In the genomic region with DNA sequence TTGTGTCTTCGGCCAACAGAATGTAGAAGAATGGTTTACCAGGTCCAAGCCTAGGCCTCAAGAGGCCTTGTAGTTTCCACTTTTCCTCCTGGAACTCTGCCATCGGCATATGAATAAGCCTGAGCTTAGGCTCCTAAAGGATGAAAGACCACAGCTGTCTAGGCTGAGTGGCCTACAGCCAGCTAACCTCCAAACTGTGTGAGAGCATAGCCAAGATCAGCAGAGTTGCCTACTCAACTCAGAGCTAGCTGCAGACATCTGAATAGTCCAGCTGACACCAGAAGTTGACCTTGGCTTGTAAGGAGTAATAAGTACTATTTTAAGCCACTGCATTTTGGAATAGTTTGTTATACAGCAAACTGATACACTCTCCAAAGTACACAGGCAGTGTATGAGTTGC, we compare ENCODE assay signal across 2 cellular contexts.
A peak's percentile ranks its signal among the peaks of the same experiment; 100 is the strongest.
TF ChIP-seq lines count a peak whose summit lies in the region.

No MANE protein-coding gene starts in this region.

TF ChIP-seq in liver, 16 proteins besides CTCF, POLR2A, EP300 and RAD21:
- TF ChIP-seq, protein P1, sequence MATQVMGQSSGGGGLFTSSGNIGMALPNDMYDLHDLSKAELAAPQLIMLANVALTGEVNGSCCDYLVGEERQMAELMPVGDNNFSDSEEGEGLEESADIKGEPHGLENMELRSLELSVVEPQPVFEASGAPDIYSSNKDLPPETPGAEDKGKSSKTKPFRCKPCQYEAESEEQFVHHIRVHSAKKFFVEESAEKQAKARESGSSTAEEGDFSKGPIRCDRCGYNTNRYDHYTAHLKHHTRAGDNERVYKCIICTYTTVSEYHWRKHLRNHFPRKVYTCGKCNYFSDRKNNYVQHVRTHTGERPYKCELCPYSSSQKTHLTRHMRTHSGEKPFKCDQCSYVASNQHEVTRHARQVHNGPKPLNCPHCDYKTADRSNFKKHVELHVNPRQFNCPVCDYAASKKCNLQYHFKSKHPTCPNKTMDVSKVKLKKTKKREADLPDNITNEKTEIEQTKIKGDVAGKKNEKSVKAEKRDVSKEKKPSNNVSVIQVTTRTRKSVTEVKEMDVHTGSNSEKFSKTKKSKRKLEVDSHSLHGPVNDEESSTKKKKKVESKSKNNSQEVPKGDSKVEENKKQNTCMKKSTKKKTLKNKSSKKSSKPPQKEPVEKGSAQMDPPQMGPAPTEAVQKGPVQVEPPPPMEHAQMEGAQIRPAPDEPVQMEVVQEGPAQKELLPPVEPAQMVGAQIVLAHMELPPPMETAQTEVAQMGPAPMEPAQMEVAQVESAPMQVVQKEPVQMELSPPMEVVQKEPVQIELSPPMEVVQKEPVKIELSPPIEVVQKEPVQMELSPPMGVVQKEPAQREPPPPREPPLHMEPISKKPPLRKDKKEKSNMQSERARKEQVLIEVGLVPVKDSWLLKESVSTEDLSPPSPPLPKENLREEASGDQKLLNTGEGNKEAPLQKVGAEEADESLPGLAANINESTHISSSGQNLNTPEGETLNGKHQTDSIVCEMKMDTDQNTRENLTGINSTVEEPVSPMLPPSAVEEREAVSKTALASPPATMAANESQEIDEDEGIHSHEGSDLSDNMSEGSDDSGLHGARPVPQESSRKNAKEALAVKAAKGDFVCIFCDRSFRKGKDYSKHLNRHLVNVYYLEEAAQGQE (IDR thresholded peaks at IDR 0.05) = no peak
- no peak for TF ChIP-seq GABPA (IDR thresholded peaks at IDR 0.05 in 1 of 2, conservative IDR thresholded peaks at IDR 0.05 in 1 of 2)
- no peak for TF ChIP-seq HNF4A (conservative IDR thresholded peaks at IDR 0.05)
- TF ChIP-seq FOXA1 (IDR thresholded peaks at IDR 0.05) = no peak
- peak; percentile 87 for TF ChIP-seq NR2F2 (IDR thresholded peaks at IDR 0.05)
- no peak for TF ChIP-seq RXRA (IDR thresholded peaks at IDR 0.05)
TF ChIP-seq in liver: peak in this region for 1.

TF ChIP-seq in HepG2, 621 proteins besides CTCF, POLR2A, EP300 and RAD21 (continued from another document):
- TF ChIP-seq TRIM24 (CRISPR knock-in tag; IDR thresholded peaks at IDR 0.05) = no peak
- TF ChIP-seq ZNF274 (CRISPR knock-in tag; IDR thresholded peaks at IDR 0.05) = no peak
TF ChIP-seq in HepG2: peak in this region for 0.
